15 cellular contexts compared by ENCODE assay signal in the genomic region with DNA sequence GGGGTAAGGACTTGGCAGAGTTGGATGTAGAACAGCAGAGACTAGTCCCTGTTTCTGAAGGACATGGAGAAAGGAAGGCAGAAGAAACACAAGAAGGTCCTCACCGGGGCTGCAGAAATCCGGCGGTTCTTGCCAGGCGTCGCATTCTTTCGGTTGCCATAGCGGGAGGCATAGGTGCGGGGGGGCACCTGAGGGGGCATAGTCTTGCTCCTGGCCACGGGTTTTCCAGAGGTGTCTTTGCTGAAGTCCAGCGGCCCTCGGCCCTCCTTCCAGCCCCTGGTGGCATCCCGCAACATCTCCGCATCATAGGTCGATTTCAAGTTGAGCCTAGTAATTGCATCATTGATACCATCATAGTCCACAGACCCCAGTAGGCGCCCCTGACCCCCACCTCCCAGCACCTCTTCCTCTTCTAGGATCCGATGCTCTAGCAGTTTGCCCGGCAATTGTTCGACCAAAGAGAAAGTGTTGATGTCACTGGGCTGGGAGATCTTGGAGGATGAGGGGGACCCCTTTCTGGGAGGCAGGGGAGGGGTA. TPM values are rescaled to one million over a fixed set of nuclear protein-coding genes. Genes with fewer than 3 reads are reported as not detected.
DNase-seq lines count a peak whose midpoint lies in the region; ATAC-seq and TF ChIP-seq lines count a peak whose summit lies in the region.
"Had no signal": no experiment of that assay in that cellular context is flagged by ENCODE, and none has a peak within 500 bp of the region (broad histone marks: within the 10 kb centered on the region; RNA-seq: fewer than 3 reads in every experiment).

No MANE protein-coding gene starts in this region.

- H3K4me3 ChIP-seq in tibial nerve: no peak overlapping the region
- H3K4me3 ChIP-seq: MG63 had no signal

- H3K27ac Mint-ChIP-seq in WTC11 (peak overlapping the region; percentile 51; the same call in 1 of the 2 replicates), naive B cell (peak overlapping the region in 5 of 6 donors; percentile 54 to 87 (median 74))
- H3K27ac Mint-ChIP-seq: HFFc6 had no signal

- CTCF ChIA-PET in WTC11 (lab: Charles Lee): interaction anchor here (2.1 kb wide), 1 partner anchor 23 kb away, joined by 10 read pairs; no protein-coding TSS in a partner anchor

- H3K9me3 ChIP-seq in tibial nerve: no peaks in the 10 kb centered on the region
- H3K9me3 ChIP-seq: MG63 had no signal

- H3K9me3 Mint-ChIP-seq in WTC11 (peaks cover 6% of the 10 kb centered on the region; the same call in 1 of the 2 replicates), naive B cell (no peaks in the 10 kb centered on the region)
- H3K9me3 Mint-ChIP-seq: HFFc6 had no signal

- no peak for DNase-seq in WTC11 (ENCODE audit: low spot score)
- DNase-seq in caudate nucleus (lab: John Stamatoyannopoulos, UW): no peak
- no peak for DNase-seq in naive B cell
- no peak for DNase-seq in tibial nerve (ENCODE audit: low spot score in 2 of 2)
- DNase-seq in NCI-H187 (lab: John Stamatoyannopoulos, UW): no peak
- DNase-seq: GOT3, HFFc6, MG63, NCI-H1092 treated with DMSO at 0.1 percent for 48 hours, NCI-H1930, NCI-H2171 treated with DMSO at 0.1 percent for 48 hours, NCI-H510A, NCI-H82 had no signal

- ATAC-seq in WTC11 (no peak), naive B cell (ENCODE audit: low read depth in 2 of 2) (no peak), HG03097 (IDR thresholded peaks at IDR 0.05; ENCODE audit: low FRiP score, unreplicated experiment) (no peak), HG03095 (IDR thresholded peaks at IDR 0.05; ENCODE audit: unreplicated experiment) (no peak)

- H3K27ac ChIP-seq in caudate nucleus (ENCODE audit: low read depth, low read length) (peak overlapping the region; percentile 98), tibial nerve (peak overlapping the region; percentile 48 to 90 (median 70))

- TF ChIP-seq POLR2A in tibial nerve (IDR thresholded peaks at IDR 0.05): no peak

- no peaks in the 10 kb centered on the region for H3K36me3 ChIP-seq in tibial nerve
- H3K36me3 ChIP-seq: MG63 had no signal

- WGBS in tibial nerve, 2 donors: 82 to 83% methylated on average over 18 of the region's 18 CpGs

- TF ChIP-seq CTCF in WTC11 (IDR thresholded peaks at IDR 0.05): no peak
- TF ChIP-seq CTCF in tibial nerve (IDR thresholded peaks at IDR 0.05): no peak

- H3K4me3 Mint-ChIP-seq in WTC11 (no peak overlapping the region), naive B cell (peak overlapping the region in 2 of 8 donors; percentile 16 to 62)
- H3K4me3 Mint-ChIP-seq: HFFc6 had no signal

- H3K4me1 Mint-ChIP-seq in WTC11 (peaks cover 20% of the 10 kb centered on the region), naive B cell (peaks cover 55 to 79% (median 69%) of the 10 kb centered on the region in 3 donors)

- H3K27me3 Mint-ChIP-seq in WTC11 (ENCODE audit: low read depth): no peaks in the 10 kb centered on the region
- H3K27me3 Mint-ChIP-seq in naive B cell: no peaks in the 10 kb centered on the region

- H3K36me3 Mint-ChIP-seq in WTC11 (peaks cover 6% of the 10 kb centered on the region), naive B cell (peaks cover 5 to 33% of the 10 kb centered on the region in 2 donors)

- POLR2A ChIA-PET in WTC11 (lab: Charles Lee): no interaction called here

- no peak for TF ChIP-seq EP300 in tibial nerve (IDR thresholded peaks at IDR 0.05)

- H3K27me3 ChIP-seq in tibial nerve: no peaks in the 10 kb centered on the region
- H3K27me3 ChIP-seq: MG63 had no signal

- H3K4me1 ChIP-seq in tibial nerve: peaks cover 0 to 65% (median 46%) of the 10 kb centered on the region in 4 donors

TF ChIP-seq in WTC11, 78 proteins besides CTCF, POLR2A, EP300 and RAD21 (continues in another document):
- TF ChIP-seq, protein P1, sequence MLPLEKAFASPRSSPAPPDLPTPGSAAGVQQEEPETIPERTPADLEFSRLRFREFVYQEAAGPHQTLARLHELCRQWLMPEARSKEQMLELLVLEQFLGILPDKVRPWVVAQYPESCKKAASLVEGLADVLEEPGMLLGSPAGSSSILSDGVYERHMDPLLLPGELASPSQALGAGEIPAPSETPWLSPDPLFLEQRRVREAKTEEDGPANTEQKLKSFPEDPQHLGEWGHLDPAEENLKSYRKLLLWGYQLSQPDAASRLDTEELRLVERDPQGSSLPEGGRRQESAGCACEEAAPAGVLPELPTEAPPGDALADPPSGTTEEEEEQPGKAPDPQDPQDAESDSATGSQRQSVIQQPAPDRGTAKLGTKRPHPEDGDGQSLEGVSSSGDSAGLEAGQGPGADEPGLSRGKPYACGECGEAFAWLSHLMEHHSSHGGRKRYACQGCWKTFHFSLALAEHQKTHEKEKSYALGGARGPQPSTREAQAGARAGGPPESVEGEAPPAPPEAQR (CRISPR knock-in tag; IDR thresholded peaks at IDR 0.05): no peak
- TF ChIP-seq MYBL2 (CRISPR knock-in tag; IDR thresholded peaks at IDR 0.05) (no peak), NR1H2 (CRISPR knock-in tag; IDR thresholded peaks at IDR 0.05) (no peak), IRF2 (CRISPR knock-in tag; IDR thresholded peaks at IDR 0.05; ENCODE audit: borderline replicate concordance, low read depth) (no peak), ESRRA (CRISPR knock-in tag; IDR thresholded peaks at IDR 0.05; ENCODE audit: borderline replicate concordance) (no peak), ZNF423 (CRISPR knock-in tag; IDR thresholded peaks at IDR 0.05) (no peak), FOXP4 (CRISPR knock-in tag; IDR thresholded peaks at IDR 0.05) (no peak), ZNF317 (CRISPR knock-in tag; IDR thresholded peaks at IDR 0.05; ENCODE audit: borderline replicate concordance, low read depth) (no peak), ZNF416 (CRISPR knock-in tag; IDR thresholded peaks at IDR 0.05) (no peak), ELF4 (CRISPR knock-in tag; IDR thresholded peaks at IDR 0.05; ENCODE audit: low read depth) (no peak), FOXJ3 (CRISPR knock-in tag; IDR thresholded peaks at IDR 0.05; ENCODE audit: borderline replicate concordance) (no peak), IRF1 (CRISPR knock-in tag; IDR thresholded peaks at IDR 0.05) (no peak), ZBTB21 (CRISPR knock-in tag; IDR thresholded peaks at IDR 0.05; ENCODE audit: borderline replicate concordance) (no peak), SMAD3 (CRISPR knock-in tag; IDR thresholded peaks at IDR 0.05; ENCODE audit: borderline replicate concordance) (no peak)
- TF ChIP-seq, protein P2, sequence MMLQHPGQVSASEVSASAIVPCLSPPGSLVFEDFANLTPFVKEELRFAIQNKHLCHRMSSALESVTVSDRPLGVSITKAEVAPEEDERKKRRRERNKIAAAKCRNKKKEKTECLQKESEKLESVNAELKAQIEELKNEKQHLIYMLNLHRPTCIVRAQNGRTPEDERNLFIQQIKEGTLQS (CRISPR knock-in tag; conservative IDR thresholded peaks at IDR 0.05): no peak
- TF ChIP-seq, protein P3, sequence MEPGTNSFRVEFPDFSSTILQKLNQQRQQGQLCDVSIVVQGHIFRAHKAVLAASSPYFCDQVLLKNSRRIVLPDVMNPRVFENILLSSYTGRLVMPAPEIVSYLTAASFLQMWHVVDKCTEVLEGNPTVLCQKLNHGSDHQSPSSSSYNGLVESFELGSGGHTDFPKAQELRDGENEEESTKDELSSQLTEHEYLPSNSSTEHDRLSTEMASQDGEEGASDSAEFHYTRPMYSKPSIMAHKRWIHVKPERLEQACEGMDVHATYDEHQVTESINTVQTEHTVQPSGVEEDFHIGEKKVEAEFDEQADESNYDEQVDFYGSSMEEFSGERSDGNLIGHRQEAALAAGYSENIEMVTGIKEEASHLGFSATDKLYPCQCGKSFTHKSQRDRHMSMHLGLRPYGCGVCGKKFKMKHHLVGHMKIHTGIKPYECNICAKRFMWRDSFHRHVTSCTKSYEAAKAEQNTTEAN (CRISPR knock-in tag; IDR thresholded peaks at IDR 0.05): no peak

RNA-seq across cellular contexts. Expression of gene PIK3C2B, which starts 25.8 kb away (rescaled TPM):
- total RNA-seq in WTC11 (2021) (20.8 to 27.7 TPM (median 22.6 TPM) in 3 replicates), tibial nerve (10 to 100 TPM; 18.0 to 67.2 (median 32.5) TPM)
- polyA plus RNA-seq in naive B cell (ENCODE audit: low read depth in 6 of 6): 10 to 100 TPM in 3 of 6 donors, 1 to 10 TPM in 2, not detected in 1; 8.5 to 16.9 (median 10.6) TPM

RNA-seq across cellular contexts. Expression of gene MDM4, which starts 47.4 kb away (rescaled TPM):
- total RNA-seq in WTC11 (2021) (73.5 to 76.2 TPM (median 74.1 TPM) in 3 replicates), tibial nerve (100 to 1,000 TPM in 2 of 4 donors, 10 to 100 TPM in 2; 83.0 to 113 (median 101) TPM)
- polyA plus RNA-seq in naive B cell (ENCODE audit: low read depth in 6 of 6): 10 to 100 TPM; 12.6 to 50.8 (median 28.2) TPM

RNA-seq across cellular contexts. Expression of gene PPP1R15B, which starts 57.2 kb away (rescaled TPM):
- total RNA-seq in WTC11 (2021) (43.7 to 47.7 TPM (median 44.6 TPM) in 3 replicates), tibial nerve (10 to 100 TPM; 42.9 to 59.9 (median 49.2) TPM)
- polyA plus RNA-seq in naive B cell (ENCODE audit: low read depth in 6 of 6): 10 to 100 TPM; 18.5 to 39.0 (median 33.0) TPM
